In the genomic region with DNA sequence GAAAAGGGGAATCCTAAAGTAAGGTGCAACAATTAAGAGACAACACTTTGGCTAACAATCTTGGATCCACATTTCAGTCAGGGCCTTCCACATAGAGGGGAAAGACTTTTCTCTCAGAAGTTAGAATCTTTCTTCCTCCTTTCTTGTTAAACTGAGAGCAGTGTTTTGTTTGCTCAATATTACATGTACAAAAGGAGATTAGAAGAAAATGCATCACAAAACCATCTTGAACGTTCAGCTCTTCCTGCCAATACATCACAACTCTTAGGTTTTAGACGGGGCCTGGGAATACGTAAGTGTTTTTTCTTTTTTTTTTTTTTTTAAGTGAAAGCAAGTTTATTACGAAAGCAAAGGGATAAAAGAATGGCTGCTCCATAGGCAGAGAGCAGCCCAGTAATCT, we compare ENCODE assay signal across 29 cellular contexts. TPM values are rescaled to one million over a fixed set of nuclear protein-coding genes. Genes with fewer than 3 reads are reported as not detected.
DNase-seq lines count a peak whose midpoint lies in the region; FAIRE-seq and TF ChIP-seq lines count a peak whose summit lies in the region.
"Had no signal": no experiment of that assay in that cellular context is flagged by ENCODE, and none has a peak within 500 bp of the region (broad histone marks: within the 10 kb centered on the region; RNA-seq: fewer than 3 reads in every experiment).

No MANE protein-coding gene starts in this region.

- H3K4me3 Mint-ChIP-seq in activated CD4-positive, alpha-beta T cell treated with anti-CD3 and anti-CD28 coated beads, Interleukin-2, amount 10 ng/mL, durations not matched to agents 7 days and 5 days = no peak overlapping the region
- no peak overlapping the region for H3K4me3 Mint-ChIP-seq in activated T-helper 2 cell treated with anti-CD3 and anti-CD28 coated beads, Interferon-gamma antibody, Interleukin-2, Interleukin-4, amounts not matched to agents 10 μg/mL and 5 μg/mL and 100 μg/mL, durations not matched to agents 14 hours and 24 hours and 36 hours (ENCODE audit: low read depth)
- H3K4me3 Mint-ChIP-seq: activated CD4-positive, alpha-beta memory T cell treated with anti-CD3 and anti-CD28 coated beads, Interleukin-2, amount 10 ng/mL, durations not matched to agents 7 days and 5 days; nephron had no signal

- no peaks in the 10 kb centered on the region for H3K9me3 ChIP-seq in neutrophil
- H3K9me3 ChIP-seq in breast epithelium = no peaks in the 10 kb centered on the region
- H3K9me3 ChIP-seq in kidney (ENCODE audit: control insufficient read depth in 1 of 2, low read length in 2 of 2) = peaks cover 0 to 4% of the 10 kb centered on the region in 2 donors
- H3K9me3 ChIP-seq: pancreas, transverse colon had no signal

- DNase-seq in activated CD4-positive, alpha-beta T cell treated with anti-CD3 and anti-CD28 coated beads, Interleukin-2, amount 10 ng/mL, durations not matched to agents 7 days and 5 days = no peak
- no peak for DNase-seq in activated CD4-positive, alpha-beta T cell treated with anti-CD3 and anti-CD28 coated beads, Interleukin-2, amount 50 U/mL, for 4 hours
- no peak for DNase-seq in GM18507 (ENCODE audit: extremely low spot score, insufficient read length, low read depth)
- no peak for DNase-seq in activated T-helper 2 cell treated with anti-CD3 and anti-CD28 coated beads, Interferon-gamma antibody, Interleukin-2, Interleukin-4, amounts not matched to agents 10 μg/mL and 5 μg/mL and 100 μg/mL, durations not matched to agents 14 hours and 24 hours and 36 hours (ENCODE audit: low spot score)
- DNase-seq in breast epithelium (ENCODE audit: low spot score in 2 of 2) = no peak
- DNase-seq in kidney = no peak
- DNase-seq: ACHN; activated CD4-positive, alpha-beta memory T cell treated with anti-CD3 and anti-CD28 coated beads, Interleukin-2, amount 10 ng/mL, durations not matched to agents 7 days and 5 days; activated effector memory CD4-positive, alpha-beta T cell treated with anti-CD3 and anti-CD28 coated beads, Interleukin-2, amount 50 U/mL, for 16 hours; amniotic stem cell; brain microvascular endothelial cell; Calu3; DMS79 treated with DMSO at 0.1 percent for 48 hours; effector CD8-positive, alpha-beta T cell; glutamatergic neuron; midbrain; NCI-H2029 treated with DMSO at 0.1 percent for 48 hours; NCI-H226; OCI-M1; pancreas; retina; T1000; transverse colon had no signal

- peaks cover 4% of the 10 kb centered on the region for H3K9me3 Mint-ChIP-seq in activated CD4-positive, alpha-beta T cell treated with anti-CD3 and anti-CD28 coated beads, Interleukin-2, amount 10 ng/mL, durations not matched to agents 7 days and 5 days
- no peaks in the 10 kb centered on the region for H3K9me3 Mint-ChIP-seq in activated T-helper 2 cell treated with anti-CD3 and anti-CD28 coated beads, Interferon-gamma antibody, Interleukin-2, Interleukin-4, amounts not matched to agents 10 μg/mL and 5 μg/mL and 100 μg/mL, durations not matched to agents 14 hours and 24 hours and 36 hours
- H3K9me3 Mint-ChIP-seq: activated CD4-positive, alpha-beta memory T cell treated with anti-CD3 and anti-CD28 coated beads, Interleukin-2, amount 10 ng/mL, durations not matched to agents 7 days and 5 days; nephron had no signal

- peak overlapping the region; percentile 51 for H3K27ac ChIP-seq in neutrophil
- H3K27ac ChIP-seq in breast epithelium = no peak overlapping the region
- no peak overlapping the region for H3K27ac ChIP-seq in kidney (ENCODE audit: low read depth in 2 of 2, low read length in 2 of 2)
- H3K27ac ChIP-seq: brain microvascular endothelial cell, pancreas, skin epidermis, transverse colon had no signal

- TF ChIP-seq CTCF in neutrophil (IDR thresholded peaks at IDR 0.05) = no peak
- TF ChIP-seq CTCF in breast epithelium (IDR thresholded peaks at IDR 0.05) = no peak
- TF ChIP-seq CTCF in kidney (IDR thresholded peaks at IDR 0.05; ENCODE audit: borderline replicate concordance, extremely low read depth, insufficient read depth) = no peak

- intact Hi-C loops in activated T-helper 2 cell treated with anti-CD3 and anti-CD28 coated beads, Interferon-gamma antibody, Interleukin-2, Interleukin-4, amounts not matched to agents 10 μg/mL and 5 μg/mL and 100 μg/mL, durations not matched to agents 14 hours and 24 hours and 36 hours (cut with micrococcal nuclease) = no loop called here
- intact Hi-C loops in breast epithelium (cut with DNase I; ENCODE audit: low total_unique reads) = no loop called here
- intact Hi-C loops in kidney (cut with DNase I) = no loop called here

- peaks cover 31% of the 10 kb centered on the region for H3K36me3 Mint-ChIP-seq in activated CD4-positive, alpha-beta T cell treated with anti-CD3 and anti-CD28 coated beads, Interleukin-2, amount 10 ng/mL, durations not matched to agents 7 days and 5 days (ENCODE audit: low read depth)
- H3K36me3 Mint-ChIP-seq in activated T-helper 2 cell treated with anti-CD3 and anti-CD28 coated beads, Interferon-gamma antibody, Interleukin-2, Interleukin-4, amounts not matched to agents 10 μg/mL and 5 μg/mL and 100 μg/mL, durations not matched to agents 14 hours and 24 hours and 36 hours (ENCODE audit: low read depth) = peaks cover 54% of the 10 kb centered on the region

- TF ChIP-seq POLR2A in breast epithelium (IDR thresholded peaks at IDR 0.05) = no peak

- FAIRE-seq in GM18507 (lab: Jason Lieb, UNC) = peak; percentile 59
- FAIRE-seq in kidney (lab: Jason Lieb, UNC) = no peak
- FAIRE-seq: HTR-8/SVneo, K562, keratinocyte, pancreas had no signal

- CTCF ChIA-PET in activated CD4-positive, alpha-beta T cell treated with anti-CD3 and anti-CD28 coated beads, Interleukin-2, amount 10 ng/mL, durations not matched to agents 7 days and 5 days (lab: Charles Lee) = interaction anchor here (0.6 to 1.6 kb wide), 4 partner anchors 11 to 19 kb away, joined by 3 to 4 read pairs (median 3); no protein-coding TSS in a partner anchor

- H3K4me1 Mint-ChIP-seq in activated CD4-positive, alpha-beta T cell treated with anti-CD3 and anti-CD28 coated beads, Interleukin-2, amount 10 ng/mL, durations not matched to agents 7 days and 5 days = peaks cover 47% of the 10 kb centered on the region
- H3K4me1 Mint-ChIP-seq in activated T-helper 2 cell treated with anti-CD3 and anti-CD28 coated beads, Interferon-gamma antibody, Interleukin-2, Interleukin-4, amounts not matched to agents 10 μg/mL and 5 μg/mL and 100 μg/mL, durations not matched to agents 14 hours and 24 hours and 36 hours (ENCODE audit: low read depth) = peaks cover 43% of the 10 kb centered on the region

- no peaks in the 10 kb centered on the region for H3K36me3 ChIP-seq in neutrophil
- H3K36me3 ChIP-seq in breast epithelium = no peaks in the 10 kb centered on the region
- H3K36me3 ChIP-seq in kidney (ENCODE audit: control insufficient read depth in 1 of 2, insufficient read depth in 2 of 2, low read length in 2 of 2) = no peaks in the 10 kb centered on the region
- H3K36me3 ChIP-seq: brain microvascular endothelial cell, pancreas, transverse colon had no signal

- peak overlapping the region; percentile 72 for H3K27ac Mint-ChIP-seq in activated CD4-positive, alpha-beta T cell treated with anti-CD3 and anti-CD28 coated beads, Interleukin-2, amount 10 ng/mL, durations not matched to agents 7 days and 5 days
- H3K27ac Mint-ChIP-seq in activated T-helper 2 cell treated with anti-CD3 and anti-CD28 coated beads, Interferon-gamma antibody, Interleukin-2, Interleukin-4, amounts not matched to agents 10 μg/mL and 5 μg/mL and 100 μg/mL, durations not matched to agents 14 hours and 24 hours and 36 hours = peak overlapping the region; percentile 58
- H3K27ac Mint-ChIP-seq: activated CD4-positive, alpha-beta memory T cell treated with anti-CD3 and anti-CD28 coated beads, Interleukin-2, amount 10 ng/mL, durations not matched to agents 7 days and 5 days; nephron had no signal

- H3K27me3 ChIP-seq in neutrophil (no peaks in the 10 kb centered on the region), breast epithelium (no peaks in the 10 kb centered on the region)
- H3K27me3 ChIP-seq: brain microvascular endothelial cell, pancreas, transverse colon had no signal

- POLR2A ChIA-PET in activated CD4-positive, alpha-beta T cell treated with anti-CD3 and anti-CD28 coated beads, Interleukin-2, amount 10 ng/mL, durations not matched to agents 7 days and 5 days (lab: Charles Lee) = no interaction called here

- no peaks in the 10 kb centered on the region for H3K27me3 Mint-ChIP-seq in activated CD4-positive, alpha-beta T cell treated with anti-CD3 and anti-CD28 coated beads, Interleukin-2, amount 10 ng/mL, durations not matched to agents 7 days and 5 days
- no peaks in the 10 kb centered on the region for H3K27me3 Mint-ChIP-seq in activated T-helper 2 cell treated with anti-CD3 and anti-CD28 coated beads, Interferon-gamma antibody, Interleukin-2, Interleukin-4, amounts not matched to agents 10 μg/mL and 5 μg/mL and 100 μg/mL, durations not matched to agents 14 hours and 24 hours and 36 hours (ENCODE audit: low read depth)
- H3K27me3 Mint-ChIP-seq: activated CD4-positive, alpha-beta memory T cell treated with anti-CD3 and anti-CD28 coated beads, Interleukin-2, amount 10 ng/mL, durations not matched to agents 7 days and 5 days had no signal

- H3K4me3 ChIP-seq in neutrophil (ENCODE audit: low read depth in 1 of 2, low read length in 1 of 2) (no peak overlapping the region), breast epithelium (no peak overlapping the region), kidney (ENCODE audit: low read length in 2 of 2) (no peak overlapping the region)
- H3K4me3 ChIP-seq: K562, pancreas, skin epidermis, transverse colon had no signal

- H3K9ac ChIP-seq in kidney (ENCODE audit: low read length in 2 of 2) = no peak overlapping the region

- H3K4me1 ChIP-seq in neutrophil (ENCODE audit: control insufficient read depth in 1 of 2, insufficient read depth in 1 of 2, low read depth in 1 of 2, low read length in 1 of 2) (peaks cover 18 to 23% of the 10 kb centered on the region in 2 experiments), breast epithelium (no peaks in the 10 kb centered on the region), kidney (ENCODE audit: control insufficient read depth in 1 of 2, insufficient read depth in 1 of 2, low read depth in 1 of 2, low read length in 2 of 2) (no peaks in the 10 kb centered on the region)
- H3K4me1 ChIP-seq: pancreas, transverse colon had no signal

RNA-seq across cellular contexts. Expression of a gene that starts 39.1 kb away (rescaled TPM):
- 10 to 100 TPM; 72.1 to 83.0 TPM for total RNA-seq in activated CD4-positive, alpha-beta T cell treated with anti-CD3 and anti-CD28 coated beads, Interleukin-2, amount 10 ng/mL, durations not matched to agents 7 days and 5 days
- total RNA-seq in activated T-helper 2 cell treated with anti-CD3 and anti-CD28 coated beads, Interferon-gamma antibody, Interleukin-2, Interleukin-4, amounts not matched to agents 10 μg/mL and 5 μg/mL and 100 μg/mL, durations not matched to agents 14 hours and 24 hours and 36 hours = 107 and 111 TPM in 2 replicates
- total RNA-seq in breast epithelium = 10 to 100 TPM; 29.2 to 59.7 (median 38.5) TPM
- 49.4 TPM for total RNA-seq in kidney
- 33.1 TPM for polyA plus RNA-seq in kidney (ENCODE audit: insufficient read depth, low read depth, low replicate concordance)
